In genomic region chr6:130215526-130215925, GRCh38 we compare ENCODE assay signal across 11 cellular contexts. TPM values are rescaled to one million over a fixed set of nuclear protein-coding genes. Genes with fewer than 3 reads are reported as not detected.
DNase-seq lines count a peak whose midpoint lies in the region; ATAC-seq and TF ChIP-seq lines count a peak whose summit lies in the region.
"Had no signal": no experiment of that assay in that cellular context is flagged by ENCODE, and none has a peak within 500 bp of the region (broad histone marks: within the 10 kb centered on the region; RNA-seq: fewer than 3 reads in every experiment).

No MANE protein-coding gene starts in this region.

- no peaks in the 10 kb centered on the region for H3K9me3 Mint-ChIP-seq in activated CD4-positive, alpha-beta memory T cell treated with anti-CD3 and anti-CD28 coated beads for 36 hours
- no peaks in the 10 kb centered on the region for H3K9me3 Mint-ChIP-seq in immature natural killer cell

- peak; percentile 76 for ATAC-seq in DND-41 (ENCODE audit: insufficient read depth, low read depth)
- ATAC-seq in HG03521 (IDR thresholded peaks at IDR 0.05; ENCODE audit: unreplicated experiment): no peak

- no peak overlapping the region for H3K9ac ChIP-seq in DND-41 (ENCODE audit: low read depth, low read length)
- H3K9ac ChIP-seq: SK-N-SH had no signal

- CTCF ChIA-PET in activated CD4-positive, alpha-beta memory T cell treated with anti-CD3 and anti-CD28 coated beads for 36 hours (lab: Charles Lee): interaction anchor here (0.6 kb wide), 1 partner anchor 29 kb away, joined by 3 read pairs; no protein-coding TSS in a partner anchor

- POLR2A ChIA-PET in activated CD4-positive, alpha-beta memory T cell treated with anti-CD3 and anti-CD28 coated beads for 36 hours (lab: Charles Lee): no interaction called here

- no peak overlapping the region for H3K27ac ChIP-seq in DND-41 (ENCODE audit: low read length)
- H3K27ac ChIP-seq: adrenal gland had no signal

- no peaks in the 10 kb centered on the region for H3K27me3 ChIP-seq in DND-41 (ENCODE audit: insufficient read depth, low read length, poor library complexity)
- H3K27me3 ChIP-seq in H7 (ENCODE audit: control insufficient read depth, insufficient read depth, low read length): no peaks in the 10 kb centered on the region
- H3K27me3 ChIP-seq: adrenal gland had no signal

- no peak overlapping the region for H3K4me2 ChIP-seq in DND-41 (ENCODE audit: insufficient read depth, low read length)
- H3K4me2 ChIP-seq: SK-N-SH had no signal

- no peaks in the 10 kb centered on the region for H3K79me2 ChIP-seq in DND-41 (ENCODE audit: insufficient read depth, low read length)

- no peaks in the 10 kb centered on the region for H3K36me3 Mint-ChIP-seq in activated CD4-positive, alpha-beta memory T cell treated with anti-CD3 and anti-CD28 coated beads for 36 hours
- peaks cover 27 to 36% (median 31%) of the 10 kb centered on the region in 3 donors for H3K36me3 Mint-ChIP-seq in immature natural killer cell

- no peak overlapping the region for H2AFZ ChIP-seq in DND-41 (ENCODE audit: low read depth, low read length)

- no peak for TF ChIP-seq CTCF in DND-41 (IDR thresholded peaks at IDR 0.05; ENCODE audit: borderline replicate concordance, extremely low read depth, low read length, poor library complexity, severe bottlenecking)

- H3K4me1 ChIP-seq in DND-41 (ENCODE audit: insufficient read depth, low read length): 0 out of 2 replicates have a peak, but pooled peaks cover 4% of the 10 kb centered on the region
- H3K4me1 ChIP-seq: adrenal gland had no signal

- H3K27me3 Mint-ChIP-seq in activated CD4-positive, alpha-beta memory T cell treated with anti-CD3 and anti-CD28 coated beads for 36 hours: no peaks in the 10 kb centered on the region
- peaks cover 0 to 14% (median 13%) of the 10 kb centered on the region in 3 donors for H3K27me3 Mint-ChIP-seq in immature natural killer cell (ENCODE audit: low read depth in 3 of 3)

- intact Hi-C loops in activated CD4-positive, alpha-beta memory T cell treated with anti-CD3 and anti-CD28 coated beads for 36 hours (cut with micrococcal nuclease): loop anchor here (1.0 to 10.0 kb wide), 3 partner anchors 8 to 721 kb away; no protein-coding TSS in a partner anchor

- H3K9me3 ChIP-seq in DND-41 (ENCODE audit: insufficient read depth, low read length, severe bottlenecking): no peaks in the 10 kb centered on the region
- H3K9me3 ChIP-seq: adrenal gland, SK-N-SH had no signal

- peak overlapping the region; percentile 69 for H3K27ac Mint-ChIP-seq in activated CD4-positive, alpha-beta memory T cell treated with anti-CD3 and anti-CD28 coated beads for 36 hours
- peak overlapping the region; percentile 87 to 95 (median 91) for H3K27ac Mint-ChIP-seq in immature natural killer cell

- peak; percentile 10 for DNase-seq in DND-41
- peak; percentile 24 for DNase-seq in H7
- DNase-seq in activated CD4-positive, alpha-beta memory T cell treated with anti-CD3 and anti-CD28 coated beads for 36 hours: peak; percentile 38
- peak; percentile 81 to 83 (median 81) for DNase-seq in immature natural killer cell
- no peak for DNase-seq in GF-D8 (lab: John Stamatoyannopoulos, UW)
- DNase-seq in midbrain (lab: John Stamatoyannopoulos, UW): no peak
- no peak for DNase-seq in C1 segment of cervical spinal cord (lab: John Stamatoyannopoulos, UW)
- DNase-seq: adrenal gland, SK-N-SH had no signal

- H3K4me3 Mint-ChIP-seq in activated CD4-positive, alpha-beta memory T cell treated with anti-CD3 and anti-CD28 coated beads for 36 hours: peak overlapping the region; percentile 61
- peak overlapping the region; percentile 92 to 97 (median 94) for H3K4me3 Mint-ChIP-seq in immature natural killer cell

- H4K20me1 ChIP-seq in DND-41 (ENCODE audit: insufficient read depth, low read length): no peaks in the 10 kb centered on the region

- peaks cover 60% of the 10 kb centered on the region for H3K4me1 Mint-ChIP-seq in activated CD4-positive, alpha-beta memory T cell treated with anti-CD3 and anti-CD28 coated beads for 36 hours (ENCODE audit: low read depth)
- H3K4me1 Mint-ChIP-seq in immature natural killer cell: peaks cover 63 to 74% of the 10 kb centered on the region in 2 donors

- H3K4me3 ChIP-seq in DND-41 (ENCODE audit: low read depth in 1 of 2, low read length in 2 of 2) (no peak overlapping the region), H7 (ENCODE audit: insufficient read depth, low read depth, low read length) (no peak overlapping the region)
- H3K4me3 ChIP-seq: adrenal gland had no signal

- H3K36me3 ChIP-seq in DND-41 (ENCODE audit: insufficient read depth, low read length) (no peaks in the 10 kb centered on the region), H7 (replicated peaks; ENCODE audit: control insufficient read depth, insufficient read depth, low read length) (no peaks in the 10 kb centered on the region)
- H3K36me3 ChIP-seq: adrenal gland had no signal

RNA-seq across cellular contexts. Expression of gene SAMD3, which starts 7.2 kb away (rescaled TPM):
- total RNA-seq in H7 (2014; rRNA removed; shearing (Covaris generic)): 2.8 and 11.5 TPM in 2 replicates
- 1 to 10 TPM; 3.7 to 3.8 TPM for total RNA-seq in activated CD4-positive, alpha-beta memory T cell treated with anti-CD3 and anti-CD28 coated beads for 36 hours
- polyA plus RNA-seq in immature natural killer cell: 100 to 1,000 TPM; 208 to 376 (median 275) TPM
- total RNA-seq: NCI-H460 had no signal

Comparison
In these comparisons a context has a peak if more than half of its experiments do, and no peak if none do; other contexts are left out.
1. DNase-seq: peak in DND-41 (single experiment), H7 (single experiment), activated CD4-positive, alpha-beta memory T cell treated with anti-CD3 and anti-CD28 coated beads for 36 hours (single experiment) and immature natural killer cell (3 of 3); none in GF-D8 (single experiment), midbrain (single experiment) and C1 segment of cervical spinal cord (0 of 14).